1 cellular context compared by ENCODE assay signal in genomic region chr22:44735518-44736428, GRCh38.
TF ChIP-seq lines count a peak whose summit lies in the region.

No MANE protein-coding gene starts in this region.

TF ChIP-seq in HEK293, 187 proteins besides CTCF, POLR2A, EP300 and RAD21 (continued from another document):
- TF ChIP-seq REST (tag by site-specific recombination; IDR thresholded peaks at IDR 0.05) (0 out of 2 replicates have a peak, but pooled peaks have one; percentile 11), ZNF426 (tag by site-specific recombination; IDR thresholded peaks at IDR 0.05) (no peak), KLF17 (tag by site-specific recombination; IDR thresholded peaks at IDR 0.05) (peak; percentile 52; the same call in 1 of the 2 replicates), TCF7L2 (IDR thresholded peaks at IDR 0.05; ENCODE audit: borderline replicate concordance, low read depth, low read length) (no peak), ZNF202 (tag by site-specific recombination; IDR thresholded peaks at IDR 0.05; ENCODE audit: borderline replicate concordance) (no peak)
- TF ChIP-seq, protein P1, sequence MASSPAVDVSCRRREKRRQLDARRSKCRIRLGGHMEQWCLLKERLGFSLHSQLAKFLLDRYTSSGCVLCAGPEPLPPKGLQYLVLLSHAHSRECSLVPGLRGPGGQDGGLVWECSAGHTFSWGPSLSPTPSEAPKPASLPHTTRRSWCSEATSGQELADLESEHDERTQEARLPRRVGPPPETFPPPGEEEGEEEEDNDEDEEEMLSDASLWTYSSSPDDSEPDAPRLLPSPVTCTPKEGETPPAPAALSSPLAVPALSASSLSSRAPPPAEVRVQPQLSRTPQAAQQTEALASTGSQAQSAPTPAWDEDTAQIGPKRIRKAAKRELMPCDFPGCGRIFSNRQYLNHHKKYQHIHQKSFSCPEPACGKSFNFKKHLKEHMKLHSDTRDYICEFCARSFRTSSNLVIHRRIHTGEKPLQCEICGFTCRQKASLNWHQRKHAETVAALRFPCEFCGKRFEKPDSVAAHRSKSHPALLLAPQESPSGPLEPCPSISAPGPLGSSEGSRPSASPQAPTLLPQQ (tag by site-specific recombination; IDR thresholded peaks at IDR 0.05), result peak; percentile 88
